In the genomic region with DNA sequence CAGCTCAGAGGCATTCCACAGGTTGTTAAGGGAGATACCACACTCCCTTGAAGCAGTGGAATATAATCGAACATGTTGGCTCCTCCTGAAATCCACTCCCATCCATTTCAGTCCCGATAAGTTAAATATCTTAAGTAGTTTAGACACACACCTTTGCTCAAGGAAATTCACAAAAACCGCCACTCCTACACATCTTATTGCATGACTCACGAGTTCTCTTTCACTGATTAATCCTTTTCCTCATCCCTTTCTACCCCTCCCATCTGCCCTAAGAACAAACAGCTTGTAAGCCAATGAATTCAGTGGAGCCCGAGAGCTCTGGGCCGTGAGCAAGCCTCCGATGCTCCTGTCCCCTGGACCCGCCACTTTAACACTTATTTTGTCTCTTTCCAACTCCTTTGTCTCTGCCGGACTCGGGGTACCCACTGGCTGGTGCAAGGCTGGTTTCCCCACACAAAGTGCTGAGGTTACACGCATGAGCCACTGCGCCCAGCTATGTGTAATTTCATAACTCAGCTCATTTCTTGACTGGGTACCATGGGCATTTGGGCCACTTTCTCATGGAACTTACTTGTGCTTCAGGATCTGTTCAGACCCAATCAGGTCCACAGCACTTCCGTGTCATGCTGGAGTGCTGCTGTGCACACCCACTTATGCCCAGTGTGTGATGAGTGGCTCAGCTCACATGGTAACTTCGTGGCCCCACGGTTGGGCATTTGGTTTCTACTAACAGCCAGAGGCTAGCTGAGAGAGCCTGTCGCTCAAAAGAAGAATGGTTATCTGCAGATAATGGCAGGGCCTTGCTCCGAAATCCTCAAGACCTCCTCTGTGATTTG, we compare ENCODE assay signal across 19 cellular contexts.
"Had no signal": no experiment of that assay in that cellular context is flagged by ENCODE, and none has a peak within 500 bp of the region (broad histone marks: within the 10 kb centered on the region; RNA-seq: fewer than 3 reads in every experiment).

No MANE protein-coding gene starts in this region.

- H3K4me3 ChIP-seq: ascending aorta, cardiac muscle cell, left ventricle myocardium inferior, psoas muscle, sigmoid colon had no signal

- H3K27me3 Mint-ChIP-seq: activated naive CD8-positive, alpha-beta T cell treated with anti-CD3 and anti-CD28 coated beads, Interleukin-2, amount 50 U/mL, for 24 hours had no signal

- FAIRE-seq: endometrium had no signal

- H3K36me3 ChIP-seq: ascending aorta, cardiac muscle cell, left ventricle myocardium inferior, sigmoid colon had no signal

- H3K27ac ChIP-seq: ascending aorta, cardiac muscle cell, left ventricle myocardium inferior, psoas muscle, sigmoid colon had no signal

- H3K4me3 Mint-ChIP-seq: activated CD8-positive, alpha-beta T cell treated with anti-CD3 and anti-CD28 coated beads, Interleukin-2, amount 10 ng/mL, durations not matched to agents 7 days and 5 days; activated naive CD8-positive, alpha-beta T cell treated with anti-CD3 and anti-CD28 coated beads, Interleukin-2, amount 50 U/mL, for 24 hours; nephron had no signal

- H3K27ac Mint-ChIP-seq: activated CD8-positive, alpha-beta T cell treated with anti-CD3 and anti-CD28 coated beads, Interleukin-2, amount 10 ng/mL, durations not matched to agents 7 days and 5 days; activated naive CD8-positive, alpha-beta T cell treated with anti-CD3 and anti-CD28 coated beads, Interleukin-2, amount 50 U/mL, for 24 hours; nephron had no signal

- H3K4me1 Mint-ChIP-seq: activated naive CD8-positive, alpha-beta T cell treated with anti-CD3 and anti-CD28 coated beads, Interleukin-2, amount 50 U/mL, for 24 hours; nephron had no signal

- H3K4me1 ChIP-seq: ascending aorta, left ventricle myocardium inferior, psoas muscle, sigmoid colon had no signal

- H3K27me3 ChIP-seq: ascending aorta, cardiac muscle cell, sigmoid colon had no signal

- DNase-seq: activated CD4-positive, alpha-beta T cell treated with anti-CD3 and anti-CD28 coated beads for 4 hours; activated CD8-positive, alpha-beta memory T cell treated with anti-CD3 and anti-CD28 coated beads, Interleukin-2, amount 50 U/mL, for 48 hours; activated CD8-positive, alpha-beta T cell treated with anti-CD3 and anti-CD28 coated beads, Interleukin-2, amount 10 ng/mL, durations not matched to agents 7 days and 5 days; activated naive CD4-positive, alpha-beta T cell; activated naive CD8-positive, alpha-beta T cell treated with anti-CD3 and anti-CD28 coated beads, Interleukin-2, amount 50 U/mL, for 24 hours; foreskin melanocyte; islet precursor cell; left ventricle myocardium inferior; mesenchymal stem cell; psoas muscle; sigmoid colon; stimulated activated CD4-positive, alpha-beta T cell treated with anti-CD3 and anti-CD28 coated beads, Interleukin-2, amount 100 ng/mL, for 24 hours; stimulated activated naive CD4-positive, alpha-beta T cell; substantia nigra; trophoblast cell had no signal

- H3K9me3 ChIP-seq: ascending aorta, psoas muscle had no signal
